14 cellular contexts compared by ENCODE assay signal in the genomic region with DNA sequence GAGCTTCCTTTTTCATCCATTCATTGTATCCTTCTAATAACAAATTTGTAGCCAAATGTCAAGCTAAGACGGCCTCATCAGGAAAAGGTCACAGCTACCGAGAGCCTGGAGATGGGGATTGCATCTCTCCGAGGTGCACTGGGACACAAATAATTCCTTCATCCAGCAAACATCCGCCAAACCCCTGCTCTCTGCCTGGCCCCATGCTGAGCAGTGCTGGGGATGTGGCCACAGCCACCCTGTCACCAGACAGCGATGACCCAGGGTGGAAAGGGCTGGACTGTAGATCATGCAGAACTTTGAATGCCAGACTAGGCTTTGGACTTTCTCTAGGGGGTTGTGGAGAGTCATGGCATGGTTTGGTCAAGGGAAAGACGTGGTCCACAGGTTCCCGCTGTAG. TPM values are rescaled to one million over a fixed set of nuclear protein-coding genes. Genes with fewer than 3 reads are reported as not detected.
DNase-seq lines count a peak whose midpoint lies in the region; ATAC-seq and TF ChIP-seq lines count a peak whose summit lies in the region.
"Had no signal": no experiment of that assay in that cellular context is flagged by ENCODE, and none has a peak within 500 bp of the region (broad histone marks: within the 10 kb centered on the region; RNA-seq: fewer than 3 reads in every experiment).

No MANE protein-coding gene starts in this region.

- ATAC-seq in GM18520 (IDR thresholded peaks at IDR 0.05; ENCODE audit: unreplicated experiment) (no peak), upper lobe of left lung (ENCODE audit: low FRiP score in 2 of 2) (no peak), HG02970 (IDR thresholded peaks at IDR 0.05; ENCODE audit: low FRiP score, unreplicated experiment) (no peak)

- H2AFZ ChIP-seq in ACC112 (ENCODE audit: low read length, unreplicated experiment), result no peak overlapping the region
- H2AFZ ChIP-seq in GM23248, result no peak overlapping the region

- no peak for TF ChIP-seq EP300 in upper lobe of left lung (IDR thresholded peaks at IDR 0.05)

- 0 out of 2 replicates have a peak, but pooled peaks cover 3% of the 10 kb centered on the region for H3K36me3 ChIP-seq in ACC112 (ENCODE audit: insufficient read depth, low read length)
- no peaks in the 10 kb centered on the region for H3K36me3 ChIP-seq in GM23248 (ENCODE audit: low read depth)
- peaks cover 64% of the 10 kb centered on the region for H3K36me3 ChIP-seq in iPS-20b (ENCODE audit: insufficient read depth, low read depth, low read length)
- peaks cover 3 to 61% (median 47%) of the 10 kb centered on the region in 4 donors for H3K36me3 ChIP-seq in upper lobe of left lung

- H3K4me1 ChIP-seq in ACC112 (ENCODE audit: control insufficient read depth, insufficient read depth, low read length, unreplicated experiment) (peaks cover 6% of the 10 kb centered on the region), GM23248 (ENCODE audit: insufficient read depth) (peaks cover 9% of the 10 kb centered on the region), iPS-20b (ENCODE audit: insufficient read depth, low read length) (no peaks in the 10 kb centered on the region), upper lobe of left lung (peaks cover 20 to 32% (median 21%) of the 10 kb centered on the region in 4 donors)

- H3K27me3 ChIP-seq in ACC112 (ENCODE audit: insufficient read depth, low read length), result no peaks in the 10 kb centered on the region
- H3K27me3 ChIP-seq in GM23248 (replicated peaks; ENCODE audit: insufficient read depth), result no peaks in the 10 kb centered on the region
- H3K27me3 ChIP-seq in iPS-20b (ENCODE audit: insufficient read depth, low read length), result no peaks in the 10 kb centered on the region
- no peaks in the 10 kb centered on the region for H3K27me3 ChIP-seq in upper lobe of left lung
- H3K27me3 ChIP-seq: SJSA1 had no signal

- no peaks in the 10 kb centered on the region for H4K20me1 ChIP-seq in GM23248 (ENCODE audit: insufficient read depth)

- no peak for DNase-seq in GM23248
- DNase-seq in activated effector memory CD4-positive, alpha-beta T cell treated with Interleukin-2 at 50 U/mL for 16 hours, result no peak
- DNase-seq in upper lobe of left lung, result no peak
- DNase-seq: activated CD4-positive, alpha-beta T cell treated with anti-CD3 and anti-CD28 coated beads, Interleukin-2, amount 50 U/mL, for 4 hours; erythroblast; HCEC 1CT; midbrain; NCI-H446 had no signal

- TF ChIP-seq POLR2A in upper lobe of left lung (IDR thresholded peaks at IDR 0.05), result no peak

- H3K4me3 ChIP-seq in ACC112 (ENCODE audit: low read depth, low read length) (peak overlapping the region; percentile 91), GM23248 (no peak overlapping the region; the same call in 1 of the 2 replicates), iPS-20b (ENCODE audit: low read length) (peak overlapping the region; percentile 99; the same call in 1 of the 2 replicates), upper lobe of left lung (no peak overlapping the region)

- no peaks in the 10 kb centered on the region for H3K9me2 ChIP-seq in GM23248 (ENCODE audit: insufficient read depth)

- TF ChIP-seq CTCF in VCaP (conservative IDR thresholded peaks at IDR 0.05) (no peak), upper lobe of left lung (IDR thresholded peaks at IDR 0.05) (no peak)

- 85 to 86% methylated on average over 7 of the region's 7 CpGs for WGBS in GM23248 (ENCODE audit: low coverage in 1 of 2, low lambda C conversion rate in 2 of 2, missing lambda C conversion rate in 2 of 2), 2 experiments
- 88 to 93% methylated on average over 6 to 7 of the region's 7 CpGs for WGBS in upper lobe of left lung, 2 donors

- H3K27ac ChIP-seq in ACC112 (ENCODE audit: low read depth, low read length) (no peak overlapping the region), GM23248 (no peak overlapping the region), VCaP (peak overlapping the region; percentile 95; the same call in 1 of the 2 replicates), iPS-20b (ENCODE audit: low read length) (no peak overlapping the region), upper lobe of left lung (peak overlapping the region in 1 of 4 donors; percentile 79)
- H3K27ac ChIP-seq: SJSA1 had no signal

- H3K79me2 ChIP-seq in ACC112 (ENCODE audit: control insufficient read depth, insufficient read depth, low read length, unreplicated experiment) (peaks cover 27% of the 10 kb centered on the region), GM23248 (ENCODE audit: insufficient read depth) (peaks cover 49% of the 10 kb centered on the region)

- in situ Hi-C loops in GM23248 (cut with MboI), result no loop called here

- H3K9ac ChIP-seq in GM23248, result peak overlapping the region; percentile 87
- no peak overlapping the region for H3K9ac ChIP-seq in iPS-20b (ENCODE audit: low read depth, low read length)

- no peak overlapping the region for H3K4me2 ChIP-seq in GM23248 (ENCODE audit: unreplicated experiment)

- H3K9me3 ChIP-seq in GM23248 (ENCODE audit: low read depth) (no peaks in the 10 kb centered on the region), iPS-20b (ENCODE audit: insufficient read depth, low read depth, low read length) (no peaks in the 10 kb centered on the region), upper lobe of left lung (no peaks in the 10 kb centered on the region)
- H3K9me3 ChIP-seq: SJSA1 had no signal

- H3F3A ChIP-seq in GM23248 (ENCODE audit: insufficient read depth), result peaks cover 13% of the 10 kb centered on the region

RNA-seq across cellular contexts. Expression of gene TOMM40, which starts 1.9 kb away (rescaled TPM):
- 52.9 and 72.5 TPM in 2 replicates for total RNA-seq in GM23248 (2014; rRNA removed; shearing (Covaris generic))
- polyA plus RNA-seq in GM23248 (2016; fragmentation: Nextera tagmentation; extraction: Ambion mirVana), result 54.6 and 54.7 TPM in 2 replicates
- 10 to 100 TPM; 26.6 to 88.3 (median 58.1) TPM for total RNA-seq in upper lobe of left lung

RNA-seq across cellular contexts. Expression of gene APOE, which starts 12.7 kb away (rescaled TPM):
- total RNA-seq in GM23248 (2014; rRNA removed; shearing (Covaris generic)), result 0.76 TPM in 1 of 2 replicates, not detected in the other
- polyA plus RNA-seq in GM23248 (2016; fragmentation: Nextera tagmentation; extraction: Ambion mirVana), result 0.60 and 0.87 TPM in 2 replicates
- 1,000 to 10,000 TPM in 2 of 6 donors, 100 to 1,000 TPM in 4; 256 to 1,773 (median 644) TPM for total RNA-seq in upper lobe of left lung

RNA-seq across cellular contexts. Expression of gene APOC1, which starts 21.5 kb away (rescaled TPM):
- total RNA-seq in GM23248 (2014; rRNA removed; shearing (Covaris generic)), result not detected in 2 replicates
- 0.49 TPM in 1 of 2 replicates, not detected in the other for polyA plus RNA-seq in GM23248 (2016; fragmentation: Nextera tagmentation; extraction: Ambion mirVana)
- 100 to 1,000 TPM; 186 to 754 (median 527) TPM for total RNA-seq in upper lobe of left lung
- total RNA-seq: SJSA1 had no signal

RNA-seq across cellular contexts. Expression of gene NECTIN2, which starts 46.8 kb away (rescaled TPM):
- total RNA-seq in GM23248 (2014; rRNA removed; shearing (Covaris generic)), result 71.7 and 88.7 TPM in 2 replicates
- polyA plus RNA-seq in GM23248 (2016; fragmentation: Nextera tagmentation; extraction: Ambion mirVana), result 60.5 and 63.0 TPM in 2 replicates
- total RNA-seq in upper lobe of left lung, result 100 to 1,000 TPM in 4 of 6 donors, 10 to 100 TPM in 2; 52.2 to 152 (median 109) TPM

RNA-seq across cellular contexts. Expression of gene APOC4, which starts 49.1 kb away (rescaled TPM):
- not detected in 2 replicates for total RNA-seq in GM23248 (2014; rRNA removed; shearing (Covaris generic))
- not detected in 2 replicates for polyA plus RNA-seq in GM23248 (2016; fragmentation: Nextera tagmentation; extraction: Ambion mirVana)
- total RNA-seq in upper lobe of left lung, result 1 to 10 TPM in 1 of 6 donors, under 1 TPM in 1, not detected in 4; 0.49 to 2.7 TPM
- total RNA-seq: SJSA1 had no signal

Comparison
In these comparisons a context has a peak if more than half of its experiments do, and no peak if none do; other contexts are left out.
1. H3K4me3 ChIP-seq: peak in ACC112 (single experiment) and iPS-20b (single experiment); none in GM23248 (single experiment) and upper lobe of left lung (0 of 4).
2. RNA of gene APOE, which starts 12.7 kb away (total RNA-seq): 256 to 1,773 TPM in upper lobe of left lung; 0.76 TPM in GM23248; every median in the first group is over 100 times any median in the second.
3. RNA of gene APOC1, which starts 21.5 kb away (total RNA-seq): 186 to 754 TPM in upper lobe of left lung; not detected in GM23248; every median in the first group is over 100 times any median in the second.